ENCODE assay signal across 8 cellular contexts in genomic region chrX:72018277-72019112, GRCh38.
A peak's percentile ranks its signal among the peaks of the same experiment; 100 is the strongest.
DNase-seq lines count a peak whose midpoint lies in the region; ATAC-seq and TF ChIP-seq lines count a peak whose summit lies in the region.

No MANE protein-coding gene starts in this region.

- CTCF ChIA-PET in A673 (lab: Charles Lee): interaction anchor here (0.6 kb wide), 1 partner anchor 244 kb away, joined by 4 read pairs; no protein-coding TSS in a partner anchor

- peak; percentile 76 for ATAC-seq in GM18511 (IDR thresholded peaks at IDR 0.05; ENCODE audit: unreplicated experiment)
- ATAC-seq in HG03196 (IDR thresholded peaks at IDR 0.05; ENCODE audit: unreplicated experiment): peak; percentile 67

- H3K4me1 ChIP-seq in A673 (ENCODE audit: insufficient read depth, low read length, poor library complexity, severe bottlenecking) (no peaks in the 10 kb centered on the region), endodermal cell (ENCODE audit: control insufficient read depth, insufficient read depth, low read length) (no peaks in the 10 kb centered on the region)

- peaks cover 5% of the 10 kb centered on the region for H3K27me3 Mint-ChIP-seq in endodermal cell (ENCODE audit: insufficient read depth)

- peak; percentile 86 for DNase-seq in A673 (ENCODE audit: low spot score)
- DNase-seq in NOMO-1 (lab: John Stamatoyannopoulos, UW; ENCODE audit: unreplicated experiment in 2 of 2): peak; percentile 63 to 82
- peak; percentile 36 for DNase-seq in activated CD8-positive, alpha-beta memory T cell treated with anti-CD3 and anti-CD28 coated beads, Interleukin-2, amount 50 U/mL, for 24 hours (ENCODE audit: extremely low read depth)
- DNase-seq in endodermal cell: peak; percentile 92
- peak; percentile 34 for DNase-seq in middle frontal gyrus (ENCODE audit: extremely low spot score, low spot score)
- DNase-seq in stimulated activated CD8-positive, alpha-beta memory T cell treated with anti-CD3 and anti-CD28 coated beads, Interleukin-15, amount 100 ng/mL, for 48 hours (ENCODE audit: low read depth in 2 of 2): peak; percentile 74 to 75

- H3K4me3 Mint-ChIP-seq in endodermal cell: peak overlapping the region; percentile 28

- peak; percentile 57 for TF ChIP-seq CTCF in A673 (conservative IDR thresholded peaks at IDR 0.05; ENCODE audit: low read depth, low read length)
- peak; percentile 81 for TF ChIP-seq CTCF in endodermal cell (conservative IDR thresholded peaks at IDR 0.05)

- H3K27ac ChIP-seq in A673 (ENCODE audit: low read depth, low read length, poor library complexity, severe bottlenecking) (no peak overlapping the region), endodermal cell (ENCODE audit: low read depth, low read length) (no peak overlapping the region)

- 13 to 54% methylated on average over 6 to 63 of the region's 70 CpGs for WGBS in endodermal cell (ENCODE audit: insufficient coverage in 1 of 2, insufficient read length in 1 of 2), 2 experiments

- H3K9me3 ChIP-seq in A673 (ENCODE audit: low read depth, low read length, poor library complexity, severe bottlenecking): no peaks in the 10 kb centered on the region
- no peaks in the 10 kb centered on the region for H3K9me3 ChIP-seq in endodermal cell (ENCODE audit: control insufficient read depth, low read length)

- H3K9ac ChIP-seq in endodermal cell (ENCODE audit: extremely low read depth, low read length, poor library complexity, severe bottlenecking): no peak overlapping the region

- no peaks in the 10 kb centered on the region for H3K36me3 ChIP-seq in A673 (ENCODE audit: insufficient read depth, low read length, poor library complexity, severe bottlenecking)
- H3K36me3 ChIP-seq in endodermal cell (ENCODE audit: control insufficient read depth, insufficient read depth, low read length): no peaks in the 10 kb centered on the region

- peaks cover 4% of the 10 kb centered on the region for H3K36me3 Mint-ChIP-seq in endodermal cell (ENCODE audit: low read depth)

- H3K27ac Mint-ChIP-seq in endodermal cell: peak overlapping the region; percentile 64

- intact Hi-C loops in A673 (cut with micrococcal nuclease; ENCODE audit: unreplicated experiment): loop anchor here (1.0 kb wide), 1 partner anchor 108 kb away; no protein-coding TSS in a partner anchor

- H3K27me3 ChIP-seq in A673 (replicated peaks; ENCODE audit: insufficient read depth, low read depth, low read length, poor library complexity) (peaks cover 14% of the 10 kb centered on the region), endodermal cell (ENCODE audit: control insufficient read depth, insufficient read depth, low read length, poor library complexity, severe bottlenecking) (no peaks in the 10 kb centered on the region)

- no peak overlapping the region for H3K4me3 ChIP-seq in A673 (ENCODE audit: low read depth, low read length, poor library complexity, severe bottlenecking)
- H3K4me3 ChIP-seq in endodermal cell (ENCODE audit: low read length): no peak overlapping the region

- peaks cover 1% of the 10 kb centered on the region for H3K4me1 Mint-ChIP-seq in endodermal cell

- peaks cover 44% of the 10 kb centered on the region for H3K9me3 Mint-ChIP-seq in endodermal cell

- POLR2A ChIA-PET in A673 (lab: Charles Lee; ENCODE audit: low non-redundant PET): interaction anchor here (0.6 kb wide), 1 partner anchor 653 kb away, joined by 3 read pairs; the partner anchor contains the start of gene TAF1

- BruUV-seq in A673 (replicated peaks; lab: Mats Ljungman, UMichigan): no TSS peak

Comparison
In these comparisons a context has a peak if more than half of its experiments do, and no peak if none do; other contexts are left out.
1. DNase-seq: peak in every context shown above with its lines; median percentile 92 in endodermal cell; 86 in A673; 74 in stimulated activated CD8-positive, alpha-beta memory T cell treated with anti-CD3 and anti-CD28 coated beads, Interleukin-15, amount 100 ng/mL, for 48 hours; 72 in NOMO-1; 36 in activated CD8-positive, alpha-beta memory T cell treated with anti-CD3 and anti-CD28 coated beads, Interleukin-2, amount 50 U/mL, for 24 hours; 34 in middle frontal gyrus.